ENCODE assay signal across 30 cellular contexts in genomic region chr21:41052820-41053555, GRCh38.
"Had no signal": no experiment of that assay in that cellular context is flagged by ENCODE, and none has a peak within 500 bp of the region (broad histone marks: within the 10 kb centered on the region; RNA-seq: fewer than 3 reads in every experiment).

No MANE protein-coding gene starts in this region.

- H3K9ac ChIP-seq: parathyroid adenoma had no signal

- ATAC-seq: left colon; left lung; lower lobe of right lung; naive thymus-derived CD8-positive, alpha-beta T cell; psoas muscle; right lobe of liver; stimulated activated naive B cell treated with anti-CD40 and anti-IgM and Interleukin-4, amounts not matched to agents 10 μg/mL and 1 μg/mL and 100 μg/mL, for 72 hours; stimulated activated naive CD8-positive, alpha-beta T cell treated with anti-CD3 and anti-CD28 coated beads, Interleukin-15, Interleukin-2, amounts not matched to agents 100 U/mL and 50 U/mL, for 24 hours had no signal

- H3K36me3 ChIP-seq: left lung, lower lobe of right lung, neutrophil, right atrium auricular region, right lobe of liver, stomach, thyroid gland, transverse colon, upper lobe of left lung, vagina had no signal

- H3K27ac ChIP-seq: left lung, lower lobe of right lung, neutrophil, parathyroid adenoma, psoas muscle, right atrium auricular region, right lobe of liver, skin epidermis, stomach, testis, thyroid gland, transverse colon, upper lobe of left lung, vagina had no signal

- H3K4me1 ChIP-seq: left lung, lower lobe of right lung, parathyroid adenoma, psoas muscle, right atrium auricular region, right lobe of liver, stomach, testis, thyroid gland, transverse colon, upper lobe of left lung, vagina had no signal

- H3K4me1 Mint-ChIP-seq: immature natural killer cell; naive thymus-derived CD8-positive, alpha-beta T cell; stimulated activated naive B cell treated with anti-CD40 and anti-IgM and Interleukin-4, amounts not matched to agents 10 μg/mL and 1 μg/mL and 100 μg/mL, for 72 hours had no signal

- H2AFZ ChIP-seq: parathyroid adenoma had no signal

- H3K4me3 ChIP-seq: left lung, lower lobe of right lung, psoas muscle, right atrium auricular region, right lobe of liver, skin epidermis, stomach, testis, thyroid gland, transverse colon, upper lobe of left lung, vagina had no signal

- H3K4me3 Mint-ChIP-seq: immature natural killer cell; naive thymus-derived CD8-positive, alpha-beta T cell; nephron; neural crest cell; stimulated activated naive B cell treated with anti-CD40 and anti-IgM and Interleukin-4, amounts not matched to agents 10 μg/mL and 1 μg/mL and 100 μg/mL, for 72 hours had no signal

- H3K9me3 ChIP-seq: left lung, lower lobe of right lung, neutrophil, psoas muscle, right atrium auricular region, right lobe of liver, stomach, testis, thyroid gland, transverse colon, upper lobe of left lung, vagina had no signal

- H3K36me3 Mint-ChIP-seq: immature natural killer cell; naive thymus-derived CD8-positive, alpha-beta T cell; stimulated activated naive B cell treated with anti-CD40 and anti-IgM and Interleukin-4, amounts not matched to agents 10 μg/mL and 1 μg/mL and 100 μg/mL, for 72 hours had no signal

- DNase-seq: hypothalamus; immature natural killer cell; kidney; left colon; left lung; lower lobe of right lung; mammary epithelial cell; mesenchymal stem cell; naive thymus-derived CD8-positive, alpha-beta T cell; occipital lobe; psoas muscle; right lobe of liver; stimulated activated CD4-positive, alpha-beta T cell treated with anti-CD3 and anti-CD28 coated beads, Interleukin-12 subunit alpha, Interleukin-12 subunit beta, amount 100 ng/mL, for 4 hours; stimulated activated CD4-positive, alpha-beta T cell treated with anti-CD3 and anti-CD28 coated beads, Interleukin-15, amount 100 ng/mL, for 24 hours; stimulated activated CD4-positive, alpha-beta T cell treated with anti-CD3 and anti-CD28 coated beads, Interleukin-2, amount 100 ng/mL, for 24 hours; stimulated activated CD4-positive, alpha-beta T cell treated with anti-CD3 and anti-CD28 coated beads, Interleukin-4, amount 100 ng/mL, for 1 hour; stimulated activated naive B cell treated with anti-CD40 and anti-IgM and Interleukin-4, amounts not matched to agents 10 μg/mL and 1 μg/mL and 100 μg/mL, for 72 hours; stimulated activated naive CD8-positive, alpha-beta T cell treated with anti-CD3 and anti-CD28 coated beads, Interleukin-15, Interleukin-2, amounts not matched to agents 100 U/mL and 50 U/mL, for 24 hours; stomach; testis; thyroid gland; transverse colon; upper lobe of left lung had no signal

- H3K9me3 Mint-ChIP-seq: immature natural killer cell; naive thymus-derived CD8-positive, alpha-beta T cell; nephron; stimulated activated naive B cell treated with anti-CD40 and anti-IgM and Interleukin-4, amounts not matched to agents 10 μg/mL and 1 μg/mL and 100 μg/mL, for 72 hours had no signal

- H3K27ac Mint-ChIP-seq: immature natural killer cell; naive thymus-derived CD8-positive, alpha-beta T cell; nephron; stimulated activated naive B cell treated with anti-CD40 and anti-IgM and Interleukin-4, amounts not matched to agents 10 μg/mL and 1 μg/mL and 100 μg/mL, for 72 hours had no signal

- H3K27me3 ChIP-seq: left lung, neutrophil, right atrium auricular region, right lobe of liver, stomach, testis, thyroid gland, transverse colon, upper lobe of left lung, vagina had no signal
